In the genomic region with DNA sequence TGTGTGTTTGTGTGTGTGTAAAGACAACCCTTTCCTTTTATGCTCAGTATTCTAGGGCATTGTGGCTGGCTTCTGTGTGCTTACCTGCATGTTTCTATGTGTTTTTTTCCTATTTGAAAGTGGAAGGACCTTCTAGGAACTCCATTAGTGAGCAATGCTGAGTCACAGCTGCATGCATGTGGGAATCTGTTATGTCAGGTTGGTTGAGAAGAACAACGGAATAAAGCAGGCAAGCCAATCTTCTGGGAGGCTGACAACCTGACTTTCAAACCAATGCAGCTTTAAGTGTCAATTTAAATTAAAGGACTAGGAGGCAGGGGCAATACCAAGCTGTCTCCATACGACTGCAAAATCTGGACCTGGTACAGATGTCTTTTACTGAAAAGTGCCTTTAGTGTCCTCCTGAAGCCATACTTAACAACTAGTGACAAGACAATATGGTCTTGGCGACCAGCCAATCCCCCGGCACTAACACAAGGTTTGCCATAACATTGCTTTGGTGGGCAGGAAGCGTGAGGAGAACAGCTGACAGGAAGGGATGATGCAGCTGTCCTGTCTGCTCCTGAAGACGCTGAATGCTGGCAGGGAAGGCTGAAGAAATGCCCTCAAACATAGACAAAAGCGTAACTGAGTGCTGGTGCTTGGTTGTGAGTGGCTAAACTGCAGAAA, we compare ENCODE assay signal across 11 cellular contexts.
A peak's percentile ranks its signal among the peaks of the same experiment; 100 is the strongest.
DNase-seq lines count a peak whose midpoint lies in the region; ATAC-seq and TF ChIP-seq lines count a peak whose summit lies in the region.
"Had no signal": no experiment of that assay in that cellular context is flagged by ENCODE, and none has a peak within 500 bp of the region (broad histone marks: within the 10 kb centered on the region; RNA-seq: fewer than 3 reads in every experiment).

No MANE protein-coding gene starts in this region.

- H3K4me1 ChIP-seq in sigmoid colon (no peaks in the 10 kb centered on the region), mucosa of descending colon (ENCODE audit: low read depth) (no peaks in the 10 kb centered on the region), endodermal cell (ENCODE audit: control insufficient read depth, insufficient read depth, low read length) (no peaks in the 10 kb centered on the region)
- H3K4me1 ChIP-seq: colonic mucosa had no signal

- H3K4me3 Mint-ChIP-seq in brain (peak overlapping the region in 4 of 5 experiments; percentile 28 to 45 (median 44)), endodermal cell (no peak overlapping the region)
- H3K4me3 Mint-ChIP-seq: activated T-helper 17 cell treated with anti-CD3 and anti-CD28 coated beads, Interleukin-2, amount 50 U/mL, for 72 hours; naive thymus-derived CD8-positive, alpha-beta T cell had no signal

- WGBS in sigmoid colon, 2 donors, result 25 to 30% methylated on average over 7 of the region's 7 CpGs
- 85 to 86% methylated on average over 3 to 7 of the region's 7 CpGs for WGBS in endodermal cell (ENCODE audit: insufficient coverage in 1 of 2, insufficient read length in 1 of 2), 2 experiments

- TF ChIP-seq EP300 in sigmoid colon (IDR thresholded peaks at IDR 0.05), result no peak

- H3K27me3 ChIP-seq in sigmoid colon, result peaks cover 0 to 4% (median 0%) of the 10 kb centered on the region in 3 donors
- no peaks in the 10 kb centered on the region for H3K27me3 ChIP-seq in endodermal cell (ENCODE audit: control insufficient read depth, insufficient read depth, low read length, poor library complexity, severe bottlenecking)
- H3K27me3 ChIP-seq: colonic mucosa had no signal

- H3K36me3 Mint-ChIP-seq in brain (no peaks in the 10 kb centered on the region), endodermal cell (ENCODE audit: low read depth) (no peaks in the 10 kb centered on the region)
- H3K36me3 Mint-ChIP-seq: naive thymus-derived CD8-positive, alpha-beta T cell had no signal

- H3K4me3 ChIP-seq in sigmoid colon, result no peak overlapping the region
- no peak overlapping the region for H3K4me3 ChIP-seq in mucosa of descending colon
- no peak overlapping the region for H3K4me3 ChIP-seq in endodermal cell (ENCODE audit: low read length)
- H3K4me3 ChIP-seq: colonic mucosa had no signal

- peak overlapping the region; percentile 11 to 85 (median 79) for H3K27ac Mint-ChIP-seq in brain
- H3K27ac Mint-ChIP-seq in endodermal cell, result no peak overlapping the region
- H3K27ac Mint-ChIP-seq: activated T-helper 17 cell treated with anti-CD3 and anti-CD28 coated beads, Interleukin-2, amount 50 U/mL, for 72 hours; naive thymus-derived CD8-positive, alpha-beta T cell had no signal

- H3K9ac ChIP-seq in endodermal cell (ENCODE audit: extremely low read depth, low read length, poor library complexity, severe bottlenecking), result no peak overlapping the region

- TF ChIP-seq CTCF in brain (conservative IDR thresholded peaks at IDR 0.05) (no peak), sigmoid colon (IDR thresholded peaks at IDR 0.05) (no peak), mucosa of descending colon (IDR thresholded peaks at IDR 0.05) (no peak), endodermal cell (conservative IDR thresholded peaks at IDR 0.05) (no peak)

- ATAC-seq in GM21576 (IDR thresholded peaks at IDR 0.05; ENCODE audit: unreplicated experiment), result no peak
- ATAC-seq in mucosa of descending colon, result no peak
- ATAC-seq: activated T-helper 17 cell treated with anti-CD3 and anti-CD28 coated beads, Interleukin-2, amount 50 U/mL, for 72 hours; naive thymus-derived CD8-positive, alpha-beta T cell had no signal

- H3K27me3 Mint-ChIP-seq in brain (no peaks in the 10 kb centered on the region), endodermal cell (ENCODE audit: insufficient read depth) (no peaks in the 10 kb centered on the region)
- H3K27me3 Mint-ChIP-seq: activated T-helper 17 cell treated with anti-CD3 and anti-CD28 coated beads, Interleukin-2, amount 50 U/mL, for 72 hours; naive thymus-derived CD8-positive, alpha-beta T cell had no signal

- H3K27ac ChIP-seq in sigmoid colon (no peak overlapping the region), endodermal cell (ENCODE audit: low read depth, low read length) (no peak overlapping the region)
- H3K27ac ChIP-seq: colonic mucosa had no signal

- peak; percentile 20 for DNase-seq in HK-2 (ENCODE audit: unreplicated experiment)
- peak; percentile 65 for DNase-seq in NCI-H446 treated with DMSO at 0.1 percent for 48 hours (lab: John Stamatoyannopoulos, UW)
- peak; percentile 19 for DNase-seq in non-pigmented ciliary epithelial cell (ENCODE audit: low read depth)
- no peak for DNase-seq in sigmoid colon
- no peak for DNase-seq in mucosa of descending colon
- no peak for DNase-seq in endodermal cell
- DNase-seq: colonic mucosa; naive thymus-derived CD8-positive, alpha-beta T cell had no signal

- H3K9me3 Mint-ChIP-seq in brain (peaks cover 0 to 4% (median 0%) of the 10 kb centered on the region in 5 experiments), endodermal cell (no peaks in the 10 kb centered on the region)

- TF ChIP-seq POLR2A in sigmoid colon (IDR thresholded peaks at IDR 0.05), result no peak

- no peaks in the 10 kb centered on the region for H3K9me3 ChIP-seq in sigmoid colon
- H3K9me3 ChIP-seq in mucosa of descending colon, result no peaks in the 10 kb centered on the region
- H3K9me3 ChIP-seq in endodermal cell (ENCODE audit: control insufficient read depth, low read length), result no peaks in the 10 kb centered on the region
- H3K9me3 ChIP-seq: colonic mucosa had no signal

- intact Hi-C loops in sigmoid colon (cut with DNase I), result no loop called here
- intact Hi-C loops in mucosa of descending colon (cut with DNase I, micrococcal nuclease), result no loop called here

- H3K4me1 Mint-ChIP-seq in brain (peaks cover 47% of the 10 kb centered on the region), endodermal cell (no peaks in the 10 kb centered on the region)
- H3K4me1 Mint-ChIP-seq: activated T-helper 17 cell treated with anti-CD3 and anti-CD28 coated beads, Interleukin-2, amount 50 U/mL, for 72 hours; naive thymus-derived CD8-positive, alpha-beta T cell had no signal

- H3K36me3 ChIP-seq in sigmoid colon (no peaks in the 10 kb centered on the region), mucosa of descending colon (ENCODE audit: low read depth) (no peaks in the 10 kb centered on the region), endodermal cell (ENCODE audit: control insufficient read depth, insufficient read depth, low read length) (no peaks in the 10 kb centered on the region)
- H3K36me3 ChIP-seq: colonic mucosa had no signal

Comparison
In these comparisons a context has a peak if more than half of its experiments do, and no peak if none do; other contexts are left out.
1. DNase-seq: peak in HK-2 (single experiment), NCI-H446 treated with DMSO at 0.1 percent for 48 hours (single experiment) and non-pigmented ciliary epithelial cell (single experiment); none in sigmoid colon (single experiment), mucosa of descending colon (0 of 3) and endodermal cell (single experiment).